Comparison of ENCODE assay signal across 1 cellular context in genomic region chr3:52682016-52682415, GRCh38.
A peak's percentile ranks its signal among the peaks of the same experiment; 100 is the strongest.
TF ChIP-seq lines count a peak whose summit lies in the region.

No MANE protein-coding gene starts in this region.

TF ChIP-seq in HepG2, 621 proteins besides CTCF, POLR2A, EP300 and RAD21 (continued from another document and continues in another):
- TF ChIP-seq ZBTB33 (CRISPR knock-in tag; IDR thresholded peaks at IDR 0.05) (no peak), THRA (CRISPR knock-in tag; IDR thresholded peaks at IDR 0.05; ENCODE audit: borderline replicate concordance) (no peak), KAT8 (CRISPR knock-in tag; IDR thresholded peaks at IDR 0.05) (peak; percentile 67; the same call in 1 of the 2 replicates), PRDM10 (CRISPR knock-in tag; IDR thresholded peaks at IDR 0.05; ENCODE audit: low read depth) (peak; percentile 76; the same call in 1 of the 2 replicates), ZNF281 (CRISPR knock-in tag; IDR thresholded peaks at IDR 0.05; ENCODE audit: borderline replicate concordance) (peak; percentile 76; the same call in 1 of the 2 replicates), ZNF331 (CRISPR knock-in tag; IDR thresholded peaks at IDR 0.05) (peak; percentile 73; the same call in 1 of the 2 replicates), SKIL (CRISPR knock-in tag; IDR thresholded peaks at IDR 0.05; ENCODE audit: borderline replicate concordance) (no peak), ZFP36L2 (CRISPR knock-in tag; IDR thresholded peaks at IDR 0.05) (no peak), ZNF274 (CRISPR knock-in tag; IDR thresholded peaks at IDR 0.05) (no peak), CC2D1A (CRISPR knock-in tag; IDR thresholded peaks at IDR 0.05) (no peak), FOSL1 (CRISPR knock-in tag; IDR thresholded peaks at IDR 0.05; ENCODE audit: borderline replicate concordance) (no peak), ZHX2 (IDR thresholded peaks at IDR 0.05; ENCODE audit: low read depth) (no peak), ZHX2 (CRISPR knock-in tag; IDR thresholded peaks at IDR 0.05; ENCODE audit: borderline replicate concordance) (no peak), RBM22 (optimal IDR thresholded peaks at IDR 0.05; ENCODE audit: low read length) (no peak), KIAA2018 (CRISPR knock-in tag; IDR thresholded peaks at IDR 0.05; ENCODE audit: borderline replicate concordance) (no peak), ZNF563 (CRISPR knock-in tag; IDR thresholded peaks at IDR 0.05) (no peak)
